In the genomic region with DNA sequence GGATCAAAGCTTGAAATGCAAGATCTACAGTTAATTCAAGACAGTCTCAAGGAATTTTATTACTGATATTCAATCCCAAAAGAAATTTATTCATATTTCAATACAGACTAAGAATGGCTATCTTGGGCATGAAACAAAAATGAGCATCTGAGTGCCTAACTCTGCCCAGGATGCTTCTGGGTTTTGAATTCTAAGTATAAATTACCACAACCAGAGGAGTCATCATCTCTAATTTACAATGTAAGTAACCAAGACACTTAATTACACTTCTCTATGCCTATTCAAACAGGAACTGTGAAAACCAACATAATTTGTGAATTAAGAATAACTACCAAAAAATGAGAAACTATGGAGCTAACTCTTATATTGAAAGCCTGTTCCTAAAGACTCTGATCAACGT, we compare ENCODE assay signal across 25 cellular contexts. TPM values are rescaled to one million over a fixed set of nuclear protein-coding genes. Genes with fewer than 3 reads are reported as not detected.
DNase-seq lines count a peak whose midpoint lies in the region; ATAC-seq and FAIRE-seq lines count a peak whose summit lies in the region.
"Had no signal": no experiment of that assay in that cellular context is flagged by ENCODE, and none has a peak within 500 bp of the region (broad histone marks: within the 10 kb centered on the region; RNA-seq: fewer than 3 reads in every experiment).

No MANE protein-coding gene starts in this region.

- POLR2A ChIA-PET in activated naive CD8-positive, alpha-beta T cell treated with anti-CD3 and anti-CD28 coated beads, Interleukin-2, amount 10 ng/mL, durations not matched to agents 7 days and 5 days (lab: Charles Lee) = interaction anchor here (0.6 to 1.2 kb wide), 2 partner anchors 13 to 79 kb away, joined by 3 to 4 read pairs; no protein-coding TSS in a partner anchor
- POLR2A ChIA-PET in activated CD8-positive, alpha-beta T cell treated with anti-CD3 and anti-CD28 coated beads, Interleukin-2, amount 10 ng/mL, durations not matched to agents 7 days and 5 days (lab: Charles Lee) = interaction anchor here (3.1 kb wide), 1 partner anchor 14 kb away, joined by 14 read pairs; the partner anchor contains the start of gene OSBPL8

- peak; percentile 38 to 79 for ATAC-seq in activated CD4-positive, CD25-positive, alpha-beta regulatory T cell treated with anti-CD3 and anti-CD28 coated beads, Interleukin-2, amount 50 U/mL, for 24 hours
- ATAC-seq in activated naive CD8-positive, alpha-beta T cell treated with anti-CD3 and anti-CD28 coated beads, Interleukin-2, amount 10 ng/mL, durations not matched to agents 7 days and 5 days (ENCODE audit: low read depth) = peak; percentile 47
- ATAC-seq in activated CD8-positive, alpha-beta T cell treated with anti-CD3 and anti-CD28 coated beads, Interleukin-2, amount 10 ng/mL, durations not matched to agents 7 days and 5 days = peak; percentile 33
- ATAC-seq in stimulated activated naive CD8-positive, alpha-beta T cell treated with anti-CD3 and anti-CD28 coated beads, Interleukin-15, amount 100 ng/mL, for 72 hours = peak; percentile 92
- no peak for ATAC-seq in aorta (ENCODE audit: low FRiP score)

- no peak overlapping the region for H3K27ac ChIP-seq in aorta (ENCODE audit: low read depth in 1 of 2, low read length in 2 of 2)
- H3K27ac ChIP-seq: C4-2B, PC-9 had no signal

- CTCF ChIA-PET in activated CD8-positive, alpha-beta T cell treated with anti-CD3 and anti-CD28 coated beads, Interleukin-2, amount 10 ng/mL, durations not matched to agents 7 days and 5 days (lab: Charles Lee) = interaction anchor here (1.4 kb wide), 1 partner anchor 11 kb away, joined by 5 read pairs; no protein-coding TSS in a partner anchor

- no peaks in the 10 kb centered on the region for H3K27me3 Mint-ChIP-seq in activated naive CD8-positive, alpha-beta T cell treated with anti-CD3 and anti-CD28 coated beads, Interleukin-2, amount 10 ng/mL, durations not matched to agents 7 days and 5 days
- H3K27me3 Mint-ChIP-seq in activated naive CD8-positive, alpha-beta T cell treated with anti-CD3 and anti-CD28 coated beads for 36 hours = no peaks in the 10 kb centered on the region
- no peaks in the 10 kb centered on the region for H3K27me3 Mint-ChIP-seq in activated CD8-positive, alpha-beta T cell treated with anti-CD3 and anti-CD28 coated beads, Interleukin-2, amount 10 ng/mL, durations not matched to agents 7 days and 5 days (ENCODE audit: low read depth)
- H3K27me3 Mint-ChIP-seq in stimulated activated naive CD8-positive, alpha-beta T cell treated with anti-CD3 and anti-CD28 coated beads, Interleukin-15, amount 100 ng/mL, for 72 hours = no peaks in the 10 kb centered on the region
- H3K27me3 Mint-ChIP-seq: CD8-positive, alpha-beta memory T cell had no signal

- intact Hi-C loops in aorta (cut with DNase I) = no loop called here

- H3K4me3 ChIP-seq in aorta (ENCODE audit: low read length in 2 of 2) = no peak overlapping the region
- H3K4me3 ChIP-seq: PC-9 had no signal

- DNase-seq in activated CD4-positive, CD25-positive, alpha-beta regulatory T cell (lab: John Stamatoyannopoulos, UW) = no peak
- no peak for DNase-seq in activated naive CD8-positive, alpha-beta T cell treated with anti-CD3 and anti-CD28 coated beads, Interleukin-2, amount 10 ng/mL, durations not matched to agents 7 days and 5 days
- no peak for DNase-seq in activated naive CD8-positive, alpha-beta T cell treated with anti-CD3 and anti-CD28 coated beads for 36 hours
- no peak for DNase-seq in activated CD8-positive, alpha-beta T cell treated with anti-CD3 and anti-CD28 coated beads, Interleukin-2, amount 10 ng/mL, durations not matched to agents 7 days and 5 days
- no peak for DNase-seq in stimulated activated naive CD8-positive, alpha-beta T cell treated with anti-CD3 and anti-CD28 coated beads, Interleukin-15, amount 100 ng/mL, for 72 hours
- no peak for DNase-seq in aorta
- DNase-seq in urothelium cell line (ENCODE audit: low spot score) = no peak
- DNase-seq: Calu3; CD8-positive, alpha-beta memory T cell; DMS153; H9; HFFc6; Kasumi-1; NCI-H1092 treated with DMSO at 0.1 percent for 48 hours; NCI-H1436 treated with DMSO at 0.1 percent for 48 hours; NCI-H1930; NCI-H226; NCI-H510A treated with DMSO at 0.1 percent for 48 hours; NCI-H82; PC-9; RPMI8226; SIG-M5 had no signal

- H3K9me3 ChIP-seq in aorta (ENCODE audit: control insufficient read depth, low read length) = no peaks in the 10 kb centered on the region

- H3K4me1 ChIP-seq in aorta (ENCODE audit: control insufficient read depth in 1 of 2, insufficient read depth in 2 of 2, low read length in 2 of 2) = peaks cover 0 to 3% of the 10 kb centered on the region in 2 donors

- no peak for FAIRE-seq in urothelium cell line (lab: Jason Lieb, UNC)
- FAIRE-seq: GM12892 had no signal

- no peak overlapping the region for H3K27ac Mint-ChIP-seq in activated naive CD8-positive, alpha-beta T cell treated with anti-CD3 and anti-CD28 coated beads, Interleukin-2, amount 10 ng/mL, durations not matched to agents 7 days and 5 days
- H3K27ac Mint-ChIP-seq in activated naive CD8-positive, alpha-beta T cell treated with anti-CD3 and anti-CD28 coated beads for 36 hours = no peak overlapping the region
- H3K27ac Mint-ChIP-seq in activated CD8-positive, alpha-beta T cell treated with anti-CD3 and anti-CD28 coated beads, Interleukin-2, amount 10 ng/mL, durations not matched to agents 7 days and 5 days = no peak overlapping the region
- peak overlapping the region in 1 of 2 donors; percentile 35 for H3K27ac Mint-ChIP-seq in stimulated activated naive CD8-positive, alpha-beta T cell treated with anti-CD3 and anti-CD28 coated beads, Interleukin-15, amount 100 ng/mL, for 72 hours
- H3K27ac Mint-ChIP-seq: H9, HFFc6 had no signal

- peaks cover 28% of the 10 kb centered on the region for H3K36me3 Mint-ChIP-seq in activated naive CD8-positive, alpha-beta T cell treated with anti-CD3 and anti-CD28 coated beads, Interleukin-2, amount 10 ng/mL, durations not matched to agents 7 days and 5 days
- H3K36me3 Mint-ChIP-seq in activated naive CD8-positive, alpha-beta T cell treated with anti-CD3 and anti-CD28 coated beads for 36 hours = peaks cover 8% of the 10 kb centered on the region
- peaks cover 14% of the 10 kb centered on the region for H3K36me3 Mint-ChIP-seq in activated CD8-positive, alpha-beta T cell treated with anti-CD3 and anti-CD28 coated beads, Interleukin-2, amount 10 ng/mL, durations not matched to agents 7 days and 5 days (ENCODE audit: low read depth)

- 84 to 86% methylated on average over 1 of the region's 1 CpG for WGBS in aorta, 2 donors

- H3K36me3 ChIP-seq in aorta (ENCODE audit: control insufficient read depth in 1 of 2, insufficient read depth in 2 of 2, low read length in 1 of 2) = no peaks in the 10 kb centered on the region

- peak overlapping the region; percentile 25 for H3K4me3 Mint-ChIP-seq in activated naive CD8-positive, alpha-beta T cell treated with anti-CD3 and anti-CD28 coated beads, Interleukin-2, amount 10 ng/mL, durations not matched to agents 7 days and 5 days
- no peak overlapping the region for H3K4me3 Mint-ChIP-seq in activated naive CD8-positive, alpha-beta T cell treated with anti-CD3 and anti-CD28 coated beads for 36 hours
- H3K4me3 Mint-ChIP-seq in activated CD8-positive, alpha-beta T cell treated with anti-CD3 and anti-CD28 coated beads, Interleukin-2, amount 10 ng/mL, durations not matched to agents 7 days and 5 days = peak overlapping the region; percentile 2
- H3K4me3 Mint-ChIP-seq in stimulated activated naive CD8-positive, alpha-beta T cell treated with anti-CD3 and anti-CD28 coated beads, Interleukin-15, amount 100 ng/mL, for 72 hours = peak overlapping the region in 1 of 2 donors; percentile 16
- H3K4me3 Mint-ChIP-seq: CD8-positive, alpha-beta memory T cell; H9; HFFc6 had no signal

- H3K9me3 Mint-ChIP-seq in activated naive CD8-positive, alpha-beta T cell treated with anti-CD3 and anti-CD28 coated beads, Interleukin-2, amount 10 ng/mL, durations not matched to agents 7 days and 5 days = no peaks in the 10 kb centered on the region
- no peaks in the 10 kb centered on the region for H3K9me3 Mint-ChIP-seq in activated naive CD8-positive, alpha-beta T cell treated with anti-CD3 and anti-CD28 coated beads for 36 hours
- no peaks in the 10 kb centered on the region for H3K9me3 Mint-ChIP-seq in activated CD8-positive, alpha-beta T cell treated with anti-CD3 and anti-CD28 coated beads, Interleukin-2, amount 10 ng/mL, durations not matched to agents 7 days and 5 days (ENCODE audit: insufficient read depth)
- no peaks in the 10 kb centered on the region for H3K9me3 Mint-ChIP-seq in stimulated activated naive CD8-positive, alpha-beta T cell treated with anti-CD3 and anti-CD28 coated beads, Interleukin-15, amount 100 ng/mL, for 72 hours
- H3K9me3 Mint-ChIP-seq: CD8-positive, alpha-beta memory T cell; H9; HFFc6 had no signal

- no peaks in the 10 kb centered on the region for H3K27me3 ChIP-seq in aorta (ENCODE audit: control insufficient read depth in 1 of 2, insufficient read depth in 2 of 2, low read length in 1 of 2)

- peaks cover 44% of the 10 kb centered on the region for H3K4me1 Mint-ChIP-seq in activated naive CD8-positive, alpha-beta T cell treated with anti-CD3 and anti-CD28 coated beads, Interleukin-2, amount 10 ng/mL, durations not matched to agents 7 days and 5 days
- H3K4me1 Mint-ChIP-seq in activated naive CD8-positive, alpha-beta T cell treated with anti-CD3 and anti-CD28 coated beads for 36 hours = peaks cover 61% of the 10 kb centered on the region
- H3K4me1 Mint-ChIP-seq in activated CD8-positive, alpha-beta T cell treated with anti-CD3 and anti-CD28 coated beads, Interleukin-2, amount 10 ng/mL, durations not matched to agents 7 days and 5 days (ENCODE audit: low read depth) = peaks cover 61% of the 10 kb centered on the region
- H3K4me1 Mint-ChIP-seq in stimulated activated naive CD8-positive, alpha-beta T cell treated with anti-CD3 and anti-CD28 coated beads, Interleukin-15, amount 100 ng/mL, for 72 hours = peaks cover 66% of the 10 kb centered on the region

RNA-seq across cellular contexts. Expression of gene OSBPL8, which starts 14.1 kb away (rescaled TPM):
- 100 to 1,000 TPM; 101 TPM for total RNA-seq in activated naive CD8-positive, alpha-beta T cell treated with anti-CD3 and anti-CD28 coated beads, Interleukin-2, amount 10 ng/mL, durations not matched to agents 7 days and 5 days
- total RNA-seq in activated naive CD8-positive, alpha-beta T cell treated with anti-CD3 and anti-CD28 coated beads for 36 hours = 10 to 100 TPM; 84.4 to 85.7 TPM
- total RNA-seq in activated CD8-positive, alpha-beta T cell treated with anti-CD3 and anti-CD28 coated beads, Interleukin-2, amount 10 ng/mL, durations not matched to agents 7 days and 5 days = 100 to 1,000 TPM; 113 to 119 TPM
- 100 to 1,000 TPM in 1 of 2 donors, 10 to 100 TPM in 1; 77.8 to 100 TPM for total RNA-seq in aorta
- polyA plus RNA-seq in aorta = 10 to 100 TPM; 16.8 to 17.5 TPM
